Comparison of ENCODE assay signal across 26 cellular contexts in the genomic region with DNA sequence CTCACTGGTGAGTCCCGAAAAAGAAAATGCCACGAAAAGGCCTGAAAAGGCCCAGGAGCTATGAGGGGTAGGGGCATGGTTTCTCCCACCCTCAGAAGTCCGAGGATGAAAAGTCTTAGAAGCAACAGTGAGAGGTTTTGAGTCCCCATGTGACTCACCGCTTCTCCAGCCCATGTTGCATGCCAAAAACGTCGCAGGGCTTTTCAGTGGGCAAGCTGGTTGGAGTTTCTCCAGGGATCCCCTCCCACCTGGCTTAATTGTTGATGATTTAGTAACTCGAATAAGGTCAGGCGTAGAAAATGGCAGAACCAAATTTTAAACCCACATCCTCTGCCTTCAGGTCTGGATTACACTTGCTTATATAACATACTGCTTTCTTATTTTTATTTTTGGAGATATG.
"Had no signal": no experiment of that assay in that cellular context is flagged by ENCODE, and none has a peak within 500 bp of the region (broad histone marks: within the 10 kb centered on the region; RNA-seq: fewer than 3 reads in every experiment).

No MANE protein-coding gene starts in this region.

- H3K4me1 ChIP-seq: gastroesophageal sphincter, pancreas, prostate gland, sigmoid colon, thyroid gland had no signal

- H3K27ac ChIP-seq: gastroesophageal sphincter, hepatocyte, pancreas, prostate gland, sigmoid colon, stomach, thyroid gland, VCaP had no signal

- H3K4me2 ChIP-seq: hepatocyte, smooth muscle cell had no signal

- H3K4me3 ChIP-seq: gastroesophageal sphincter, hepatocyte, pancreas, prostate gland, sigmoid colon, smooth muscle cell, stomach, thyroid gland had no signal

- DNase-seq: activated CD4-positive, alpha-beta T cell treated with anti-CD3 and anti-CD28 coated beads for 4 hours; activated CD4-positive, alpha-beta T cell treated with anti-CD3 and anti-CD28 coated beads, Interleukin-2, amount 50 U/mL, for 4 hours; activated effector memory CD4-positive, alpha-beta T cell treated with Interleukin-2 at 50 U/mL for 16 hours; activated naive CD4-positive, alpha-beta T cell treated with Interleukin-2 at 50 U/mL for 16 hours; activated T-cell treated with anti-CD3 and anti-CD28 coated beads for 4 hours; anterior cingulate cortex; central memory CD4-positive, alpha-beta T cell; effector memory CD4-positive, alpha-beta T cell; islet precursor cell; left cardiac atrium; left ventricle myocardium superior; naive thymus-derived CD4-positive, alpha-beta T cell; nucleus accumbens; pancreas; sigmoid colon; stimulated activated CD4-positive, alpha-beta T cell treated with anti-CD3 and anti-CD28 coated beads, Interleukin-1b, Interleukin-23, amount 100 ng/mL, for 48 hours; stimulated activated CD4-positive, alpha-beta T cell treated with anti-CD3 and anti-CD28 coated beads, Interleukin-4, amount 100 ng/mL, for 4 hours; stimulated activated CD8-positive, alpha-beta memory T cell treated with anti-CD3 and anti-CD28 coated beads, Interleukin-4, amount 100 ng/mL, for 48 hours; stomach; T-helper 1 cell; thyroid gland had no signal

- H3K27me3 ChIP-seq: gastroesophageal sphincter, hepatocyte, pancreas, sigmoid colon, stomach, thyroid gland had no signal

- H2AFZ ChIP-seq: hepatocyte had no signal

- H3K9me3 ChIP-seq: gastroesophageal sphincter, pancreas, prostate gland, sigmoid colon, stomach, thyroid gland had no signal

- H3K36me3 ChIP-seq: gastroesophageal sphincter, pancreas, prostate gland, sigmoid colon, stomach, thyroid gland had no signal
